ENCODE assay signal across 23 cellular contexts in genomic region chr17:10621397-10621796, GRCh38.
"Had no signal": no experiment of that assay in that cellular context is flagged by ENCODE, and none has a peak within 500 bp of the region (broad histone marks: within the 10 kb centered on the region; RNA-seq: fewer than 3 reads in every experiment).

No MANE protein-coding gene starts in this region.

- H3K4me3 ChIP-seq: adrenal gland, SK-N-MC had no signal

- ATAC-seq: activated CD4-positive, alpha-beta T cell treated with anti-CD3 and anti-CD28 coated beads for 36 hours; activated CD8-positive, alpha-beta T cell treated with anti-CD3 and anti-CD28 coated beads for 36 hours; activated T-cell treated with anti-CD3 and anti-CD28 coated beads, Interleukin-2, amount 50 U/mL, for 72 hours; Right ventricle myocardium inferior; T-cell had no signal

- H3K36me3 ChIP-seq: adrenal gland had no signal

- H3K27me3 ChIP-seq: adrenal gland had no signal

- H3K27ac ChIP-seq: adrenal gland, SK-N-MC, VCaP had no signal

- DNase-seq: activated CD4-positive, alpha-beta T cell treated with anti-CD3 and anti-CD28 coated beads for 36 hours; activated CD8-positive, alpha-beta memory T cell treated with anti-CD3 and anti-CD28 coated beads, Interleukin-2, amount 50 U/mL, for 4 hours; activated CD8-positive, alpha-beta T cell treated with anti-CD3 and anti-CD28 coated beads for 36 hours; activated gamma-delta T cell treated with Interleukin-2 at 50 U/mL for 16 hours; activated naive CD4-positive, alpha-beta T cell treated with anti-CD3 and anti-CD28 coated beads, Interleukin-2, amount 10 ng/mL, durations not matched to agents 7 days and 5 days; activated naive CD8-positive, alpha-beta T cell treated with anti-CD3 and anti-CD28 coated beads for 36 hours; activated T-cell treated with anti-CD3 and anti-CD28 coated beads, Interleukin-2, amount 50 U/mL, for 72 hours; adrenal gland; anterior cingulate cortex; KG1; NCI-H1092; NCI-H1417 treated with DMSO at 0.1 percent for 48 hours; NCI-H1694; NCI-H2029; NCI-H2107; NCI-H2171 treated with DMSO at 0.1 percent for 48 hours; NCI-H226; NCI-H526; NCI-H774; T-cell had no signal

- H3K9me3 ChIP-seq: adrenal gland had no signal

- H3K4me1 ChIP-seq: adrenal gland had no signal
